ENCODE assay signal across 8 cellular contexts in genomic region chr6:89298680-89299450, GRCh38. TPM values are rescaled to one million over a fixed set of nuclear protein-coding genes. Genes with fewer than 3 reads are reported as not detected.
DNase-seq lines count a peak whose midpoint lies in the region; ATAC-seq and TF ChIP-seq lines count a peak whose summit lies in the region.

No MANE protein-coding gene starts in this region.

- POLR2A ChIA-PET in A673 (lab: Charles Lee; ENCODE audit: low non-redundant PET): no interaction called here

- intact Hi-C loops in A673 (cut with micrococcal nuclease; ENCODE audit: unreplicated experiment): loop anchor here (5.0 kb wide), 1 partner anchor 53 kb away; the partner anchor contains the start of gene UBE2J1

- no peaks in the 10 kb centered on the region for H3K9me3 ChIP-seq in A673 (ENCODE audit: low read depth, low read length, poor library complexity, severe bottlenecking)

- H3K36me3 ChIP-seq in A673 (ENCODE audit: insufficient read depth, low read length, poor library complexity, severe bottlenecking): no peaks in the 10 kb centered on the region
- H3K36me3 ChIP-seq in brain microvascular endothelial cell (replicated peaks): no peaks in the 10 kb centered on the region

- CTCF ChIA-PET in A673 (lab: Charles Lee): no interaction called here

- no peak for TF ChIP-seq CTCF in A673 (conservative IDR thresholded peaks at IDR 0.05; ENCODE audit: low read depth, low read length)
- TF ChIP-seq CTCF in brain microvascular endothelial cell (IDR thresholded peaks at IDR 0.05; ENCODE audit: low read depth, low read length, missing control alignments): no peak

- peaks cover 26% of the 10 kb centered on the region for H3K4me1 ChIP-seq in A673 (ENCODE audit: insufficient read depth, low read length, poor library complexity, severe bottlenecking)

- H3K27me3 ChIP-seq in A673 (replicated peaks; ENCODE audit: insufficient read depth, low read depth, low read length, poor library complexity): no peaks in the 10 kb centered on the region
- peaks cover 19% of the 10 kb centered on the region for H3K27me3 ChIP-seq in brain microvascular endothelial cell (replicated peaks)

- peak; percentile 52 for ATAC-seq in GM21825 (IDR thresholded peaks at IDR 0.05; ENCODE audit: unreplicated experiment)

- H3K4me3 ChIP-seq in A673 (ENCODE audit: low read depth, low read length, poor library complexity, severe bottlenecking): no peak overlapping the region
- no peak overlapping the region for H3K4me3 ChIP-seq in brain microvascular endothelial cell (ENCODE audit: low read depth, low read length)

- BruUV-seq in A673 (replicated peaks; lab: Mats Ljungman, UMichigan): no TSS peak

- in situ Hi-C loops in brain microvascular endothelial cell (cut with HindIII; ENCODE audit: low pct_ligation_motif_present, low sequenced_read_pairs): no loop called here

- DNase-seq in A673 (ENCODE audit: low spot score): peak; percentile 56
- DNase-seq in NOMO-1 treated with dmso at 0.1 percent for 144 hours (lab: John Stamatoyannopoulos, UW; ENCODE audit: unreplicated experiment): peak; percentile 24
- peak; percentile 15 for DNase-seq in brain microvascular endothelial cell
- peak; percentile 26 for DNase-seq in putamen (ENCODE audit: low spot score)
- DNase-seq in COLO829 (ENCODE audit: low spot score): no peak
- no peak for DNase-seq in germinal center (ENCODE audit: low spot score)
- no peak for DNase-seq in GOT3 (lab: John Stamatoyannopoulos, UW)

- peak overlapping the region; percentile 74 for H3K27ac ChIP-seq in A673 (ENCODE audit: low read depth, low read length, poor library complexity, severe bottlenecking)
- no peak overlapping the region for H3K27ac ChIP-seq in brain microvascular endothelial cell

RNA-seq across cellular contexts. Expression of gene GABRR2, which starts 16.2 kb away (rescaled TPM):
- total RNA-seq in A673 (2021): 0.67 and 0.74 TPM in 2 replicates

RNA-seq across cellular contexts. Expression of gene UBE2J1, which starts 53.7 kb away (rescaled TPM):
- 36.1 and 38.6 TPM in 2 replicates for total RNA-seq in A673 (2021)

Comparison
In these comparisons a context has a peak if more than half of its experiments do, and no peak if none do; other contexts are left out.
1. DNase-seq: peak in A673 (single experiment), NOMO-1 treated with dmso at 0.1 percent for 144 hours (single experiment), brain microvascular endothelial cell (single experiment) and putamen (single experiment); none in COLO829 (single experiment), germinal center (single experiment) and GOT3 (single experiment).